ENCODE assay signal across 33 cellular contexts in genomic region chr4:106530816-106531215, GRCh38.
DNase-seq lines count a peak whose midpoint lies in the region; ATAC-seq and TF ChIP-seq lines count a peak whose summit lies in the region.
"Had no signal": no experiment of that assay in that cellular context is flagged by ENCODE, and none has a peak within 500 bp of the region (broad histone marks: within the 10 kb centered on the region; RNA-seq: fewer than 3 reads in every experiment).

No MANE protein-coding gene starts in this region.

- no peaks in the 10 kb centered on the region for H3K36me3 Mint-ChIP-seq in MCF 10A (ENCODE audit: insufficient read depth, unreplicated experiment)
- H3K36me3 Mint-ChIP-seq in naive thymus-derived CD4-positive, alpha-beta T cell: no peaks in the 10 kb centered on the region
- H3K36me3 Mint-ChIP-seq: CD8-positive, alpha-beta T cell; immature natural killer cell; memory B cell; stimulated activated memory B cell treated with anti-CD40 and anti-IgM and Interleukin-4, amounts not matched to agents 10 μg/mL and 1 μg/mL and 100 μg/mL, for 72 hours had no signal

- intact Hi-C loops in mammary epithelial cell (cut with micrococcal nuclease) (loop anchor here (5.0 kb wide), 1 partner anchor 51 kb away; no protein-coding TSS in a partner anchor), MCF 10A (cut with micrococcal nuclease) (no loop called here)
- intact Hi-C loops in naive thymus-derived CD4-positive, alpha-beta T cell (cut with micrococcal nuclease): no loop called here

- H3K4me3 ChIP-seq in mammary epithelial cell (replicated peaks in 1 of 3; ENCODE audit: insufficient read depth in 1 of 3, low read depth in 2 of 3, low read length in 3 of 3): no peak overlapping the region
- H3K4me3 ChIP-seq in subcutaneous abdominal adipose tissue (ENCODE audit: low read depth in 1 of 5, low read length in 5 of 5): no peak overlapping the region
- no peak overlapping the region for H3K4me3 ChIP-seq in naive thymus-derived CD4-positive, alpha-beta T cell (ENCODE audit: low read length)
- H3K4me3 ChIP-seq: body of pancreas, esophagus muscularis mucosa, pancreas, SJSA1, skin epidermis, thoracic aorta, uterus had no signal

- DNase-seq in mammary epithelial cell (no peak), MCF 10A (ENCODE audit: unreplicated experiment) (no peak), fibroblast of peridontal ligament (ENCODE audit: extremely low read depth) (peak; percentile 17), SIG-M5 treated with dmso at 0.1 percent for 504 hours (lab: John Stamatoyannopoulos, UW; ENCODE audit: unreplicated experiment) (no peak)
- no peak for DNase-seq in naive thymus-derived CD4-positive, alpha-beta T cell
- DNase-seq: 8988T; activated CD4-positive, alpha-beta T cell treated with anti-CD3 and anti-CD28 coated beads, Interleukin-2, amount 50 U/mL, for 48 hours; activated T-cell treated with anti-CD3 and anti-CD28 coated beads, Interleukin-2, amount 50 U/mL, for 72 hours; BE2C; body of pancreas; CD8-positive, alpha-beta T cell; endodermal cell; immature natural killer cell; IMR-90; NCI-H1048; NCI-H1694; NCI-H446; NCI-H748 treated with DMSO at 0.1 percent for 48 hours; pancreas; uterus had no signal

- dilution Hi-C loops in mammary epithelial cell (cut with HindIII; ENCODE audit: low sequenced_read_pairs): no loop called here

- peak overlapping the region; percentile 41 for H2AFZ ChIP-seq in mammary epithelial cell (ENCODE audit: low read depth, low read length)

- ATAC-seq in SK-N-SH treated with all-trans-retinoic acid at 6 μM for 48 hours (peak; percentile 32), GM18520 (IDR thresholded peaks at IDR 0.05; ENCODE audit: unreplicated experiment) (no peak)
- no peak for ATAC-seq in naive thymus-derived CD4-positive, alpha-beta T cell
- ATAC-seq: activated CD4-positive, CD25-positive, alpha-beta regulatory T cell treated with anti-CD3 and anti-CD28 coated beads, Interleukin-2, amount 50 U/mL, for 24 hours; body of pancreas; CD8-positive, alpha-beta T cell; pancreas; stimulated activated memory B cell treated with anti-CD40 and anti-IgM and Interleukin-4, amounts not matched to agents 10 μg/mL and 1 μg/mL and 100 μg/mL, for 72 hours had no signal

- H3K36me3 ChIP-seq in mammary epithelial cell (ENCODE audit: insufficient read depth, low read length) (no peaks in the 10 kb centered on the region), subcutaneous abdominal adipose tissue (ENCODE audit: control insufficient read depth in 5 of 5, insufficient read depth in 5 of 5, low read length in 5 of 5) (no peaks in the 10 kb centered on the region)
- no peaks in the 10 kb centered on the region for H3K36me3 ChIP-seq in naive thymus-derived CD4-positive, alpha-beta T cell (ENCODE audit: control insufficient read depth in 2 of 3, insufficient read depth in 3 of 3, low read length in 3 of 3)
- H3K36me3 ChIP-seq: BE2C, esophagus muscularis mucosa, pancreas, SJSA1, thoracic aorta, uterus had no signal

- H3K9me3 ChIP-seq in mammary epithelial cell (replicated peaks; ENCODE audit: insufficient read depth, low read length) (no peaks in the 10 kb centered on the region), subcutaneous abdominal adipose tissue (ENCODE audit: control insufficient read depth in 5 of 5, low read length in 5 of 5) (no peaks in the 10 kb centered on the region)
- H3K9me3 ChIP-seq in naive thymus-derived CD4-positive, alpha-beta T cell (ENCODE audit: control insufficient read depth in 2 of 3, low read length in 3 of 3): no peaks in the 10 kb centered on the region
- H3K9me3 ChIP-seq: BE2C, body of pancreas, esophagus muscularis mucosa, pancreas, SJSA1, thoracic aorta, uterus had no signal

- peaks cover 15% of the 10 kb centered on the region for H3K4me1 ChIP-seq in mammary epithelial cell (ENCODE audit: insufficient read depth, low read length)
- peaks cover 0 to 22% (median 2%) of the 10 kb centered on the region in 5 donors for H3K4me1 ChIP-seq in subcutaneous abdominal adipose tissue (ENCODE audit: control insufficient read depth in 5 of 5, insufficient read depth in 5 of 5, low read length in 5 of 5)
- no peaks in the 10 kb centered on the region for H3K4me1 ChIP-seq in naive thymus-derived CD4-positive, alpha-beta T cell (ENCODE audit: control insufficient read depth in 2 of 2, insufficient read depth in 2 of 2, low read length in 2 of 2)
- H3K4me1 ChIP-seq: BE2C, body of pancreas, esophagus muscularis mucosa, pancreas, uterus had no signal

- H3K79me2 ChIP-seq in mammary epithelial cell (ENCODE audit: insufficient read depth, low read length): no peaks in the 10 kb centered on the region

- no peaks in the 10 kb centered on the region for H4K20me1 ChIP-seq in mammary epithelial cell (ENCODE audit: insufficient read depth, low read length)

- H3K9ac ChIP-seq in mammary epithelial cell (ENCODE audit: insufficient read depth, low read length): no peak overlapping the region
- H3K9ac ChIP-seq in subcutaneous abdominal adipose tissue (ENCODE audit: low read length in 5 of 5): no peak overlapping the region

- no peaks in the 10 kb centered on the region for H3K9me3 Mint-ChIP-seq in MCF 10A (ENCODE audit: unreplicated experiment)
- peaks cover 0 to 8% (median 2%) of the 10 kb centered on the region in 11 donors for H3K9me3 Mint-ChIP-seq in naive thymus-derived CD4-positive, alpha-beta T cell
- H3K9me3 Mint-ChIP-seq: CD8-positive, alpha-beta T cell; central memory CD8-positive, alpha-beta T cell; dendritic cell treated with granulocyte-macrophage colony-stimulating factor and Interleukin-4, amounts not matched to agents 40 ng/mL and 50 ng/mL, for 4 days; neural crest cell had no signal

- no peak overlapping the region for H3K27ac Mint-ChIP-seq in MCF 10A (ENCODE audit: low read depth, unreplicated experiment)
- H3K27ac Mint-ChIP-seq in naive thymus-derived CD4-positive, alpha-beta T cell: no peak overlapping the region
- H3K27ac Mint-ChIP-seq: activated T-cell treated with anti-CD3 and anti-CD28 coated beads, Interleukin-2, amount 50 U/mL, for 72 hours; CD8-positive, alpha-beta T cell; dendritic cell treated with granulocyte-macrophage colony-stimulating factor and Interleukin-4, amounts not matched to agents 40 ng/mL and 50 ng/mL, for 4 days; endodermal cell; immature natural killer cell; memory B cell; stimulated activated memory B cell treated with anti-CD40 and anti-IgM and Interleukin-4, amounts not matched to agents 10 μg/mL and 1 μg/mL and 100 μg/mL, for 72 hours had no signal

- CTCF ChIA-PET in mammary epithelial cell (lab: Charles Lee; ENCODE audit: low non-redundant PET): no interaction called here
- CTCF ChIA-PET in MCF 10A (lab: Yijun Ruan, JAX): no interaction called here
- CTCF ChIA-PET in naive thymus-derived CD4-positive, alpha-beta T cell (lab: Charles Lee): no interaction called here

- H3K27me3 ChIP-seq in mammary epithelial cell (ENCODE audit: insufficient read depth, low read length) (no peaks in the 10 kb centered on the region), subcutaneous abdominal adipose tissue (ENCODE audit: control insufficient read depth in 5 of 5, insufficient read depth in 4 of 5, low read length in 5 of 5) (no peaks in the 10 kb centered on the region)
- no peaks in the 10 kb centered on the region for H3K27me3 ChIP-seq in naive thymus-derived CD4-positive, alpha-beta T cell (ENCODE audit: control insufficient read depth in 2 of 2, insufficient read depth in 2 of 2, low read length in 2 of 2)
- H3K27me3 ChIP-seq: BE2C, body of pancreas, esophagus muscularis mucosa, pancreas, SJSA1, uterus had no signal

- H3K4me2 ChIP-seq in mammary epithelial cell (ENCODE audit: insufficient read depth, low read depth, low read length): no peak overlapping the region

- POLR2A ChIA-PET in MCF 10A (lab: Yijun Ruan, JAX): no interaction called here
- POLR2A ChIA-PET in naive thymus-derived CD4-positive, alpha-beta T cell (lab: Charles Lee): no interaction called here

- BruUV-seq in mammary epithelial cell (replicated peaks; lab: Mats Ljungman, UMichigan): no TSS peak
- no TSS peak for BruUV-seq in MCF 10A (replicated peaks; lab: Mats Ljungman, UMichigan)

- peaks cover 5% of the 10 kb centered on the region for H3K4me1 Mint-ChIP-seq in MCF 10A (ENCODE audit: insufficient read depth, unreplicated experiment)
- no peaks in the 10 kb centered on the region for H3K4me1 Mint-ChIP-seq in naive thymus-derived CD4-positive, alpha-beta T cell
- H3K4me1 Mint-ChIP-seq: central memory CD8-positive, alpha-beta T cell; immature natural killer cell; memory B cell; neural crest cell; stimulated activated memory B cell treated with anti-CD40 and anti-IgM and Interleukin-4, amounts not matched to agents 10 μg/mL and 1 μg/mL and 100 μg/mL, for 72 hours had no signal

- H3K27ac ChIP-seq in mammary epithelial cell (ENCODE audit: insufficient read depth, low read depth, low read length) (peak overlapping the region; percentile 80), subcutaneous abdominal adipose tissue (ENCODE audit: low read depth, low read length) (peak overlapping the region; percentile 45)
- H3K27ac ChIP-seq in naive thymus-derived CD4-positive, alpha-beta T cell (ENCODE audit: low read depth, low read length): no peak overlapping the region
- H3K27ac ChIP-seq: body of pancreas, esophagus muscularis mucosa, pancreas, thoracic aorta, uterus had no signal

- in situ Hi-C loops in mammary epithelial cell (cut with MboI; ENCODE audit: low sequenced_read_pairs in 2 of 2): no loop called here

- H3K27me3 Mint-ChIP-seq in MCF 10A (ENCODE audit: insufficient read depth, unreplicated experiment): no peaks in the 10 kb centered on the region
- H3K27me3 Mint-ChIP-seq in naive thymus-derived CD4-positive, alpha-beta T cell: no peaks in the 10 kb centered on the region
- H3K27me3 Mint-ChIP-seq: central memory CD8-positive, alpha-beta T cell; dendritic cell treated with granulocyte-macrophage colony-stimulating factor and Interleukin-4, amounts not matched to agents 40 ng/mL and 50 ng/mL, for 4 days; memory B cell; stimulated activated memory B cell treated with anti-CD40 and anti-IgM and Interleukin-4, amounts not matched to agents 10 μg/mL and 1 μg/mL and 100 μg/mL, for 72 hours had no signal

- no peak overlapping the region for H3K4me3 Mint-ChIP-seq in MCF 10A (ENCODE audit: unreplicated experiment)
- H3K4me3 Mint-ChIP-seq in naive thymus-derived CD4-positive, alpha-beta T cell: no peak overlapping the region
- H3K4me3 Mint-ChIP-seq: activated T-cell treated with anti-CD3 and anti-CD28 coated beads, Interleukin-2, amount 50 U/mL, for 72 hours; CD8-positive, alpha-beta T cell; central memory CD8-positive, alpha-beta T cell; dendritic cell treated with granulocyte-macrophage colony-stimulating factor and Interleukin-4, amounts not matched to agents 40 ng/mL and 50 ng/mL, for 4 days; endodermal cell; immature natural killer cell; memory B cell; neural crest cell; stimulated activated memory B cell treated with anti-CD40 and anti-IgM and Interleukin-4, amounts not matched to agents 10 μg/mL and 1 μg/mL and 100 μg/mL, for 72 hours had no signal

- TF ChIP-seq CTCF in mammary epithelial cell (conservative IDR thresholded peaks at IDR 0.05 in 1 of 2, IDR thresholded peaks at IDR 0.05 in 1 of 2; ENCODE audit: extremely low read depth in 1 of 2, insufficient read depth in 1 of 2, low read depth in 1 of 2, low read length in 2 of 2) (no peak), MCF 10A (IDR thresholded peaks at IDR 0.05; ENCODE audit: unreplicated experiment) (no peak)

TF ChIP-seq in SK-N-SH treated with all-trans-retinoic acid at 6 μM for 48 hours, 23 proteins besides CTCF, POLR2A, EP300 and RAD21 (continues in another document):
- no peak for TF ChIP-seq OSR1 (CRISPR knock-in tag; IDR thresholded peaks at IDR 0.05)
